Comparison of ENCODE assay signal across 18 cellular contexts in the genomic region with DNA sequence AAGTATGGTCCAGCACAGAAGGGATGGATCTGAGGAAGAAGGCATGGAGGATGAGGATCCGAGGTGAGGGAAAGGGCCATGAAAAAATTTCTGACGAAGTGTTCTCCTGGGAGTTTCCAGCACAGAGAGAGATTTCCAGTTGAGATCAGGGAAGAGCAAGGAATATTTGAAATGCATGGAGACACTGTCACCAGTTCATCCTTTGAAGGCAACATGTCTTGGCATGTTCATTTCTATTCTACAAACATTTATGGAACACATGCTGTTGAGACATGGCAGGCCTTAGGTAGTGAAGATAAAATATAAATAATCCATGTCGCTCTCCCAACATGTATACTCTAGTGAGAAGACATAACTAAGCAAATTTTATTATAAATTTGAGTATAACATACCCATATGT.
DNase-seq lines count a peak whose midpoint lies in the region; ATAC-seq, FAIRE-seq and TF ChIP-seq lines count a peak whose summit lies in the region.
"Had no signal": no experiment of that assay in that cellular context is flagged by ENCODE, and none has a peak within 500 bp of the region (broad histone marks: within the 10 kb centered on the region; RNA-seq: fewer than 3 reads in every experiment).

No MANE protein-coding gene starts in this region.

- H2AFZ ChIP-seq in IMR-90 (replicated peaks; ENCODE audit: low read length, poor library complexity) = no peak overlapping the region
- no peak overlapping the region for H2AFZ ChIP-seq in H1 (ENCODE audit: low read length)

- CTCF ChIA-PET in A549 (lab: Yijun Ruan, JAX) = interaction anchor here (0.7 to 1.4 kb wide), 2 partner anchors 9 to 669 kb away, joined by 3 read pairs; no protein-coding TSS in a partner anchor
- CTCF ChIA-PET in IMR-90 (lab: Yijun Ruan, JAX) = no interaction called here
- CTCF ChIA-PET in H1 (lab: Charles Lee; ENCODE audit: partially characterized antibody) = interaction anchor here (1.4 kb wide), 1 partner anchor 18 kb away, joined by 4 read pairs; no protein-coding TSS in a partner anchor

- H2BK15ac ChIP-seq in IMR-90 (ENCODE audit: low read depth, low read length) = no peak overlapping the region
- H2BK15ac ChIP-seq in H1 (ENCODE audit: low read length) = no peak overlapping the region

- H3K9ac ChIP-seq in IMR-90 (ENCODE audit: low read depth, low read length) = no peak overlapping the region
- H3K9ac ChIP-seq in H1 (replicated peaks in 1 of 4; ENCODE audit: extremely low read depth in 1 of 4, low read depth in 3 of 4, low read length in 3 of 4) = no peak overlapping the region
- no peak overlapping the region for H3K9ac ChIP-seq in mucosa of rectum (ENCODE audit: low read depth in 1 of 2, low read length in 2 of 2)
- H3K9ac ChIP-seq: BLaER1 treated with 17β-estradiol and CSF1 and Interleukin-3, amounts not matched to agents 10 nM and 100 nM had no signal

- TF ChIP-seq POLR2A in A549 (IDR thresholded peaks at IDR 0.05; ENCODE audit: low read length) (no peak), IMR-90 (IDR thresholded peaks at IDR 0.05; ENCODE audit: low read depth, low read length) (no peak), H1 (IDR thresholded peaks at IDR 0.05; ENCODE audit: control extremely low read depth in 1 of 2, low read depth in 2 of 2, low read length in 2 of 2) (no peak)

- H3K9me3 ChIP-seq in A549 (no peaks in the 10 kb centered on the region), IMR-90 (ENCODE audit: control insufficient read depth, insufficient read depth, low read length) (no peaks in the 10 kb centered on the region), H1 (ENCODE audit: insufficient read depth in 2 of 2, low read depth in 1 of 2, low read length in 1 of 2) (no peaks in the 10 kb centered on the region), mucosa of rectum (ENCODE audit: control insufficient read depth in 2 of 2, low read length in 2 of 2) (no peaks in the 10 kb centered on the region), SJCRH30 (replicated peaks) (no peaks in the 10 kb centered on the region)
- H3K9me3 ChIP-seq: SJSA1 had no signal

- WGBS in A549 (ENCODE audit: missing lambda C conversion rate) = 92% methylated on average over 3 of the region's 3 CpGs
- WGBS in IMR-90 (ENCODE audit: extremely low coverage in 2 of 2, insufficient read length in 1 of 2), 2 experiments = 100% methylated on average over 1 of the region's 3 CpGs; no CpG with 5 or more reads in 1 of the 2 experiments
- WGBS in H1 (ENCODE audit: extremely low coverage in 1 of 2, insufficient coverage in 1 of 2, insufficient read length in 1 of 2, insufficient replicate concordance in 2 of 2, low coverage in 1 of 2, low lambda C conversion rate in 2 of 2, missing lambda C conversion rate in 1 of 2), 2 experiments = 98% methylated on average over 3 of the region's 3 CpGs; no CpG with 5 or more reads in 1 of the 2 experiments

- no peak overlapping the region for H2AK9ac ChIP-seq in IMR-90 (replicated peaks; ENCODE audit: low read depth, low read length, poor library complexity)

- no peak overlapping the region for H4K91ac ChIP-seq in IMR-90 (ENCODE audit: insufficient read depth, low read depth, low read length)
- H4K91ac ChIP-seq in H1 (replicated peaks; ENCODE audit: insufficient read length, low read length) = peak overlapping the region; percentile 47

- H3K4me1 ChIP-seq in A549 (peaks cover 31% of the 10 kb centered on the region), IMR-90 (ENCODE audit: control insufficient read depth, insufficient read depth, low read length) (peaks cover 9% of the 10 kb centered on the region), H1 (replicated peaks in 1 of 4; ENCODE audit: control insufficient read depth in 3 of 4, insufficient read depth in 4 of 4, low read length in 3 of 4) (peaks cover 0 to 10% (median 6%) of the 10 kb centered on the region in 4 experiments; a peak in 4 of 7 replicates), mucosa of rectum (ENCODE audit: control insufficient read depth in 2 of 2, insufficient read depth in 2 of 2, low read length in 2 of 2) (peaks cover 7 to 19% of the 10 kb centered on the region in 2 donors), SJCRH30 (no peaks in the 10 kb centered on the region)

- TF ChIP-seq EP300 in A549 (IDR thresholded peaks at IDR 0.05) = no peak
- TF ChIP-seq EP300 in H1 (IDR thresholded peaks at IDR 0.05; ENCODE audit: borderline replicate concordance in 1 of 2, low read depth in 2 of 2, low read length in 2 of 2) = no peak

- H2BK120ac ChIP-seq in IMR-90 (ENCODE audit: low read depth, low read length) (no peak overlapping the region), H1 (replicated peaks; ENCODE audit: low read depth, low read length) (no peak overlapping the region)

- peak overlapping the region; percentile 49 for H3K18ac ChIP-seq in IMR-90 (ENCODE audit: low read depth, low read length)
- no peak overlapping the region for H3K18ac ChIP-seq in H1 (ENCODE audit: extremely low read depth, low read length)

- H3K27me3 ChIP-seq in IMR-90 (ENCODE audit: control insufficient read depth, insufficient read depth, low read length) (no peaks in the 10 kb centered on the region), H1 (replicated peaks in 1 of 4; ENCODE audit: control insufficient read depth in 3 of 4, extremely low read depth in 1 of 4, insufficient read depth in 3 of 4, low read length in 3 of 4) (no peaks in the 10 kb centered on the region), mucosa of rectum (ENCODE audit: control insufficient read depth in 2 of 2, insufficient read depth in 2 of 2, low read length in 2 of 2) (no peaks in the 10 kb centered on the region), SJCRH30 (no peaks in the 10 kb centered on the region)
- H3K27me3 ChIP-seq: BLaER1 treated with 17β-estradiol and CSF1 and Interleukin-3, amounts not matched to agents 10 nM and 100 nM; SJSA1 had no signal

- TF ChIP-seq RAD21 in A549 (conservative IDR thresholded peaks at IDR 0.05 in 1 of 2, IDR thresholded peaks at IDR 0.05 in 1 of 2) = no peak
- no peak for TF ChIP-seq RAD21 in IMR-90 (IDR thresholded peaks at IDR 0.05; ENCODE audit: low read length)
- TF ChIP-seq RAD21 in H1 (IDR thresholded peaks at IDR 0.05 in 1 of 2, conservative IDR thresholded peaks at IDR 0.05 in 1 of 2; ENCODE audit: low read depth in 2 of 2, low read length in 2 of 2) = no peak

- FAIRE-seq in A549 (lab: Jason Lieb, UNC) = no peak
- FAIRE-seq in H1 (lab: Jason Lieb, UNC) = no peak
- FAIRE-seq: D721Med had no signal

- no peak for DNase-seq in A549 (ENCODE audit: low read depth in 1 of 2, low spot score in 1 of 2)
- no peak for DNase-seq in IMR-90
- DNase-seq in H1 (ENCODE audit: low read depth in 1 of 2, low spot score in 2 of 2) = no peak
- DNase-seq in DMS 273 treated with DMSO at 0.1 percent for 48 hours (lab: John Stamatoyannopoulos, UW) = no peak
- no peak for DNase-seq in SJCRH30
- DNase-seq: CD8-positive, alpha-beta memory T cell; DMS79 treated with DMSO at 0.1 percent for 48 hours; HFFc6; KG1; MV-4-11; NCI-H1694 treated with DMSO at 0.1 percent for 48 hours; NCI-H2227 treated with DMSO at 0.1 percent for 48 hours; NCI-H82 had no signal

- intact Hi-C loops in IMR-90 (cut with micrococcal nuclease) = no loop called here

- H2BK5ac ChIP-seq in IMR-90 (ENCODE audit: low read depth, low read length, poor library complexity, severe bottlenecking) = peak overlapping the region; percentile 45
- H2BK5ac ChIP-seq in H1 (ENCODE audit: low read depth, low read length) = no peak overlapping the region

- H3K79me1 ChIP-seq in IMR-90 (ENCODE audit: low read depth in 1 of 2, low read length in 2 of 2) (no peaks in the 10 kb centered on the region), H1 (ENCODE audit: low read depth, low read length) (no peaks in the 10 kb centered on the region; the same call in 1 of the 2 replicates)

- H3K56ac ChIP-seq in IMR-90 (ENCODE audit: extremely low read depth, insufficient read depth, low read length) (no peak overlapping the region), H1 (replicated peaks; ENCODE audit: insufficient read length, low read depth, low read length) (no peak overlapping the region)

- H2BK12ac ChIP-seq in H1 (ENCODE audit: low read depth, low read length) = peak overlapping the region; percentile 68; the same call in 1 of the 2 replicates

- no peak overlapping the region for H4K8ac ChIP-seq in IMR-90 (ENCODE audit: low read depth in 2 of 2, low read length in 2 of 2)
- H4K8ac ChIP-seq in H1 (ENCODE audit: extremely low read depth, insufficient read depth, low read length) = no peak overlapping the region

- no peak for TF ChIP-seq CTCF in A549 (IDR thresholded peaks at IDR 0.05)
- TF ChIP-seq CTCF in IMR-90 (conservative IDR thresholded peaks at IDR 0.05; ENCODE audit: low read depth, low read length) = no peak
- no peak for TF ChIP-seq CTCF in H1 (IDR thresholded peaks at IDR 0.05; ENCODE audit: control extremely low read depth in 1 of 3, insufficient read depth in 1 of 3, low read depth in 1 of 3, low read length in 3 of 3)

- no peaks in the 10 kb centered on the region; the same call in 1 of the 2 replicates for H3K23me2 ChIP-seq in H1 (ENCODE audit: low read depth, low read length)

- dilution Hi-C loops in IMR-90 (cut with HindIII; ENCODE audit: low sequenced_read_pairs, unreplicated experiment) = no loop called here

- peak overlapping the region; percentile 12; the same call in 1 of the 2 replicates for H4K5ac ChIP-seq in IMR-90 (ENCODE audit: low read depth, low read length)
- H4K5ac ChIP-seq in H1 (ENCODE audit: insufficient read length, low read depth, low read length) = no peak overlapping the region

- no peak overlapping the region for H3K23ac ChIP-seq in IMR-90 (ENCODE audit: low read depth, low read length)
- no peak overlapping the region for H3K23ac ChIP-seq in H1 (ENCODE audit: insufficient read length)

- no TSS peak for BruUV-seq in IMR-90 (replicated peaks; lab: Mats Ljungman, UMichigan)

- POLR2A ChIA-PET in A549 (lab: Yijun Ruan, JAX) (no interaction called here), IMR-90 (lab: Charles Lee; ENCODE audit: unreplicated experiment) (interaction anchor here (0.5 kb wide), 1 partner anchor 28 kb away, joined by 3 read pairs; no protein-coding TSS in a partner anchor), H1 (lab: Charles Lee; ENCODE audit: partially characterized antibody) (no interaction called here)

- H3K79me2 ChIP-seq in H1 (ENCODE audit: control insufficient read depth in 1 of 2, insufficient read depth in 2 of 2, low read length in 2 of 2) = no peaks in the 10 kb centered on the region

- H3K27ac ChIP-seq in A549 = peak overlapping the region; percentile 50 to 74; a peak in 5 of 6 replicates
- H3K27ac ChIP-seq in IMR-90 (ENCODE audit: insufficient read depth, low read length) = no peak overlapping the region
- H3K27ac ChIP-seq in H1 (ENCODE audit: low read depth, low read length) = no peak overlapping the region
- peak overlapping the region; percentile 33 to 57 for H3K27ac ChIP-seq in mucosa of rectum (ENCODE audit: low read depth in 2 of 2, low read length in 2 of 2)
- no peak overlapping the region for H3K27ac ChIP-seq in SJCRH30
- H3K27ac ChIP-seq: BLaER1 treated with 17β-estradiol and CSF1 and Interleukin-3, amounts not matched to agents 10 nM and 100 nM had no signal

- H3K4me3 ChIP-seq in A549 (no peak overlapping the region), IMR-90 (ENCODE audit: insufficient read depth, low read depth, low read length) (no peak overlapping the region), H1 (ENCODE audit: extremely low read depth in 1 of 4, insufficient read depth in 2 of 4, low read depth in 3 of 4, low read length in 4 of 4) (no peak overlapping the region), mucosa of rectum (ENCODE audit: low read length in 2 of 2) (no peak overlapping the region), SJCRH30 (no peak overlapping the region)
- H3K4me3 ChIP-seq: BLaER1 treated with 17β-estradiol and CSF1 and Interleukin-3, amounts not matched to agents 10 nM and 100 nM; SJSA1 had no signal

- in situ Hi-C loops in IMR-90 (cut with MboI; ENCODE audit: low sequenced_read_pairs) = loop anchor here (25.0 kb wide), 1 partner anchor 671 kb away; no protein-coding TSS in a partner anchor

- H3K4me2 ChIP-seq in A549 (peak overlapping the region; percentile 59; the same call in 1 of the 3 replicates), IMR-90 (ENCODE audit: low read depth, low read length) (no peak overlapping the region), H1 (ENCODE audit: insufficient read depth in 1 of 2, low read depth in 2 of 2, low read length in 2 of 2) (no peak overlapping the region)
- H3K4me2 ChIP-seq: BLaER1 treated with 17β-estradiol and CSF1 and Interleukin-3, amounts not matched to agents 10 nM and 100 nM had no signal

- H2AK5ac ChIP-seq in IMR-90 (ENCODE audit: low read depth, low read length) = no peak overlapping the region
- no peak overlapping the region for H2AK5ac ChIP-seq in H1 (ENCODE audit: low read depth, low read length)

- H4K20me1 ChIP-seq in IMR-90 (ENCODE audit: insufficient read depth, low read length) (no peaks in the 10 kb centered on the region), H1 (replicated peaks in 1 of 2; ENCODE audit: control insufficient read depth in 1 of 2, insufficient read depth in 2 of 2, low read length in 2 of 2) (no peaks in the 10 kb centered on the region)
- H4K20me1 ChIP-seq: BLaER1 treated with 17β-estradiol and CSF1 and Interleukin-3, amounts not matched to agents 10 nM and 100 nM had no signal

- 0 out of 2 replicates have a peak, but pooled peaks cover 7% of the 10 kb centered on the region for H3K9me1 ChIP-seq in IMR-90 (ENCODE audit: insufficient read depth, low read length)

- ATAC-seq in A549 (no peak), IMR-90 (ENCODE audit: low read depth) (no peak), GM21529 (IDR thresholded peaks at IDR 0.05; ENCODE audit: unreplicated experiment) (no peak)

- H3K36me3 ChIP-seq in IMR-90 (ENCODE audit: control insufficient read depth, insufficient read depth, low read length) (no peaks in the 10 kb centered on the region), H1 (ENCODE audit: control insufficient read depth in 2 of 4, insufficient read depth in 4 of 4, low read length in 3 of 4) (no peaks in the 10 kb centered on the region), mucosa of rectum (ENCODE audit: control insufficient read depth in 2 of 2, insufficient read depth in 2 of 2, low read length in 2 of 2) (no peaks in the 10 kb centered on the region), SJCRH30 (no peaks in the 10 kb centered on the region)

- H3K4ac ChIP-seq in IMR-90 (ENCODE audit: low read depth, low read length) (no peak overlapping the region), H1 (replicated peaks; ENCODE audit: insufficient read length, low read depth, low read length) (peak overlapping the region; percentile 30)

- H3K14ac ChIP-seq in IMR-90 (replicated peaks; ENCODE audit: low read depth, low read length) (no peak overlapping the region), H1 (ENCODE audit: insufficient read length) (no peak overlapping the region)

- H2BK20ac ChIP-seq in IMR-90 (ENCODE audit: low read depth, low read length) (no peak overlapping the region; the same call in 1 of the 2 replicates), H1 (ENCODE audit: low read length) (0 out of 2 replicates have a peak overlapping the region, but pooled peaks have one; percentile 17)

Comparison
In these comparisons a context has a peak if more than half of its experiments do, and no peak if none do; other contexts are left out.
1. H3K27ac ChIP-seq: peak in A549 (2 of 2) and mucosa of rectum (2 of 2); none in IMR-90 (single experiment), H1 (single experiment) and SJCRH30 (single experiment).